Comparison of ENCODE assay signal across 8 cellular contexts in genomic region chr2:74834806-74835755, GRCh38. TPM values are rescaled to one million over a fixed set of nuclear protein-coding genes. Genes with fewer than 3 reads are reported as not detected.
DNase-seq lines count a peak whose midpoint lies in the region; ATAC-seq and TF ChIP-seq lines count a peak whose summit lies in the region.

No MANE protein-coding gene starts in this region.

- H3K27ac ChIP-seq in esophagus (ENCODE audit: low read depth in 2 of 2, low read length in 1 of 2) (peak overlapping the region; percentile 63 to 75), temporal lobe (ENCODE audit: low read depth, low read length) (peak overlapping the region; percentile 2)

- H3K36me3 ChIP-seq in esophagus (ENCODE audit: control insufficient read depth in 2 of 2, insufficient read depth in 2 of 2, low read length in 1 of 2) = no peaks in the 10 kb centered on the region

- no peaks in the 10 kb centered on the region for H3K27me3 ChIP-seq in esophagus (ENCODE audit: control insufficient read depth in 1 of 2, insufficient read depth in 2 of 2, low read length in 2 of 2)

- WGBS in esophagus, 2 donors = 0 to 1% methylated on average over 65 to 85 of the region's 85 CpGs

- H3K4me1 Mint-ChIP-seq in nephron progenitor cell = peaks cover 40% of the 10 kb centered on the region

- peaks cover 11% of the 10 kb centered on the region for H3K27me3 Mint-ChIP-seq in nephron progenitor cell (ENCODE audit: low read depth, poor library complexity)

- TF ChIP-seq CTCF in nephron progenitor cell (IDR thresholded peaks at IDR 0.05) = no peak

- H3K36me3 Mint-ChIP-seq in nephron progenitor cell (ENCODE audit: low read depth) = peaks cover 27% of the 10 kb centered on the region

- DNase-seq in AML-193 (lab: John Stamatoyannopoulos, UW) (peak; percentile 27 to 51), NCI-H82 treated with DMSO at 0.1 percent for 48 hours (lab: John Stamatoyannopoulos, UW; ENCODE audit: unreplicated experiment) (peak; percentile 59), nephron progenitor cell (peak; percentile 69)
- DNase-seq in activated CD8-positive, alpha-beta memory T cell treated with anti-CD3 and anti-CD28 coated beads for 4 hours (ENCODE audit: low read depth in 2 of 2) = peak; percentile 52 to 60

- peak overlapping the region; percentile 98 for H3K4me3 Mint-ChIP-seq in nephron progenitor cell

- H3K27ac Mint-ChIP-seq in nephron progenitor cell = peak overlapping the region; percentile 98

- peaks cover 0 to 5% of the 10 kb centered on the region in 2 donors for H3K4me1 ChIP-seq in esophagus (ENCODE audit: control insufficient read depth in 2 of 2, insufficient read depth in 2 of 2, low read length in 1 of 2)

- peak; percentile 54 for ATAC-seq in GM18909 (IDR thresholded peaks at IDR 0.05; ENCODE audit: poor library complexity, unreplicated experiment)
- peak; percentile 39 for ATAC-seq in HG03103 (IDR thresholded peaks at IDR 0.05; ENCODE audit: low read depth, unreplicated experiment)

- no peaks in the 10 kb centered on the region for H3K9me3 Mint-ChIP-seq in nephron progenitor cell

- peak overlapping the region; percentile 67 to 79 for H3K4me3 ChIP-seq in esophagus (ENCODE audit: low read depth in 1 of 2, low read length in 2 of 2)

- no peaks in the 10 kb centered on the region for H3K9me3 ChIP-seq in esophagus (ENCODE audit: control insufficient read depth in 2 of 2, insufficient read depth in 1 of 2, low read depth in 1 of 2, low read length in 1 of 2)

RNA-seq across cellular contexts. Expression of gene HK2, which starts 1.2 kb away (rescaled TPM):
- 10 to 100 TPM; 11.8 to 18.0 TPM for polyA plus RNA-seq in esophagus
- total RNA-seq in temporal lobe = 3.0 TPM

Comparison
In these comparisons a context has a peak if more than half of its experiments do, and no peak if none do; other contexts are left out.
1. Peak in every context shown above with its lines: DNase-seq, ATAC-seq, H3K4me3 ChIP-seq and H3K27ac ChIP-seq.